12 cellular contexts compared by ENCODE assay signal in the genomic region with DNA sequence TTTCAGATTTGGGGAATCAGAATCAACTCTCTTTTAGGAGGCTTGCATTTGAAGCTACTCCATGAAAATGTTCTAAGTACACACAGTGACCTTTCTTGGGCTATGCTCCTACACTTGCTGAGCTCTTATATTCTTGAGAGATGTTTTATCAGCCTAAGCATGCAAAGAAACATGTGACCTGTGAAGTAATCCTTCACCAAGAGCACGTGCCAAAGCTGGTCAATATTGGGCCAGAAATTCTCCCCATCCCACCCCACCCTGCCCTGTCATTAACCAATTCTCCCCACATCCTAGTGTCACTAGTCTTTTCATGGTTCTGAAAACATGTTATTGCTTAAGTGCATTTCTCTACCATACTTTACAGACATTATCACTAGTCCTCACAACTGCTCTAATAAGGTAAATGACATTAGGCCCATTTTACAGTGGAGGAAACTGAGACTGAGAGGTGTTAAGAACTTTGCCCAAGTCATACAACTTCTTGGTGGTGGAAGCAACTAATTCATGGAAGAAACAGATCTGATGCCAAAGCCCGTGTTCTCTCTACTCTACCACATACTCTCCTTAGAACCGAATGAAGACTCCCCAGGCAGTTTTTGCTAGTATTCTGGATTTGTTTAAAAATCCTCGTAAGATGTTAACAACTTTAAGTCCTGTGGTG.
A peak's percentile ranks its signal among the peaks of the same experiment; 100 is the strongest.
DNase-seq lines count a peak whose midpoint lies in the region; ATAC-seq and TF ChIP-seq lines count a peak whose summit lies in the region.
"Had no signal": no experiment of that assay in that cellular context is flagged by ENCODE, and none has a peak within 500 bp of the region (broad histone marks: within the 10 kb centered on the region; RNA-seq: fewer than 3 reads in every experiment).

No MANE protein-coding gene starts in this region.

- no peak overlapping the region for H2BK5ac ChIP-seq in mesendoderm (ENCODE audit: low read length)

- H3K4me1 ChIP-seq in CD8-positive, alpha-beta T cell (ENCODE audit: insufficient read depth, low read length), result peaks cover 83% of the 10 kb centered on the region
- peaks cover 28 to 83% of the 10 kb centered on the region in 2 donors for H3K4me1 ChIP-seq in left lung
- peaks cover 25 to 36% (median 33%) of the 10 kb centered on the region in 4 donors for H3K4me1 ChIP-seq in stomach
- peaks cover 13% of the 10 kb centered on the region for H3K4me1 ChIP-seq in osteoblast (ENCODE audit: insufficient read depth, low read length)
- H3K4me1 ChIP-seq in mesendoderm (ENCODE audit: control insufficient read depth, low read depth, low read length), result no peaks in the 10 kb centered on the region

- no peak overlapping the region for H2BK15ac ChIP-seq in mesendoderm (replicated peaks; ENCODE audit: low read depth)

- no peaks in the 10 kb centered on the region for H3K36me3 ChIP-seq in CD8-positive, alpha-beta T cell (ENCODE audit: insufficient read depth, low read length)
- H3K36me3 ChIP-seq in left lung, result no peaks in the 10 kb centered on the region
- no peaks in the 10 kb centered on the region for H3K36me3 ChIP-seq in stomach
- no peaks in the 10 kb centered on the region for H3K36me3 ChIP-seq in osteoblast (ENCODE audit: insufficient read depth, low read length)
- H3K36me3 ChIP-seq in mesendoderm (ENCODE audit: control insufficient read depth, insufficient read depth, low read length), result no peaks in the 10 kb centered on the region

- no peaks in the 10 kb centered on the region for H3K9me3 ChIP-seq in CD8-positive, alpha-beta T cell (ENCODE audit: low read length)
- H3K9me3 ChIP-seq in left lung (no peaks in the 10 kb centered on the region), stomach (no peaks in the 10 kb centered on the region), osteoblast (ENCODE audit: low read depth, low read length) (no peaks in the 10 kb centered on the region)

- no peak overlapping the region for H3K27ac ChIP-seq in CD8-positive, alpha-beta T cell (ENCODE audit: low read depth, low read length)
- H3K27ac ChIP-seq in left lung, result peak overlapping the region; percentile 5 to 93
- peak overlapping the region in 4 of 5 donors; percentile 58 to 83 (median 69) for H3K27ac ChIP-seq in stomach
- no peak overlapping the region for H3K27ac ChIP-seq in osteoblast (ENCODE audit: low read depth, low read length)
- no peak overlapping the region for H3K27ac ChIP-seq in mesendoderm (ENCODE audit: low read depth, low read length)

- POLR2A ChIA-PET in CD8-positive, alpha-beta T cell (lab: Charles Lee), result interaction anchor here (1.0 kb wide), 1 partner anchor 202 kb away, joined by 3 read pairs; no protein-coding TSS in a partner anchor

- no peaks in the 10 kb centered on the region for H3K79me1 ChIP-seq in mesendoderm (ENCODE audit: low read length)

- CTCF ChIA-PET in CD8-positive, alpha-beta T cell (lab: Charles Lee), result no interaction called here

- no peak overlapping the region for H3K56ac ChIP-seq in mesendoderm (ENCODE audit: low read length)

- no peaks in the 10 kb centered on the region for H3K27me3 ChIP-seq in CD8-positive, alpha-beta T cell (ENCODE audit: insufficient read depth, low read length)
- H3K27me3 ChIP-seq in left lung (no peaks in the 10 kb centered on the region), stomach (no peaks in the 10 kb centered on the region), osteoblast (ENCODE audit: insufficient read depth, low read length) (no peaks in the 10 kb centered on the region), mesendoderm (ENCODE audit: insufficient read depth, low read length, poor library complexity) (no peaks in the 10 kb centered on the region)

- no peak overlapping the region for H3K9ac ChIP-seq in mesendoderm (ENCODE audit: low read length)

- H2AFZ ChIP-seq in osteoblast (ENCODE audit: low read length), result no peak overlapping the region

- no peaks in the 10 kb centered on the region for H4K20me1 ChIP-seq in osteoblast (ENCODE audit: insufficient read depth, low read length)

- no peaks in the 10 kb centered on the region for H3K79me2 ChIP-seq in osteoblast (ENCODE audit: insufficient read depth, low read length)
- no peaks in the 10 kb centered on the region for H3K79me2 ChIP-seq in mesendoderm (ENCODE audit: control insufficient read depth, insufficient read depth, low read length)

- no peak overlapping the region for H2BK120ac ChIP-seq in mesendoderm (ENCODE audit: low read depth, low read length)

- H4K8ac ChIP-seq in mesendoderm (ENCODE audit: low read depth, low read length), result no peak overlapping the region

- DNase-seq in CD8-positive, alpha-beta T cell, result no peak
- DNase-seq in OCI-M1 (lab: John Stamatoyannopoulos, UW), result peak; percentile 36
- no peak for DNase-seq in left lung
- DNase-seq in stomach, result no peak
- DNase-seq in osteoblast (ENCODE audit: insufficient read length, low spot score, missing footprints), result no peak
- DNase-seq in mesendoderm, result no peak
- DNase-seq: activated CD4-positive, CD25-positive, alpha-beta regulatory T cell treated with anti-CD3 and anti-CD28 coated beads, Interleukin-2, amount 50 U/mL, for 72 hours; nephron progenitor cell; PC-3; stimulated activated CD4-positive, alpha-beta T cell treated with anti-CD3 and anti-CD28 coated beads, Interleukin-4, amount 100 ng/mL, for 4 hours had no signal

- no peak overlapping the region for H4K5ac ChIP-seq in mesendoderm (ENCODE audit: low read length)

- TF ChIP-seq EP300 in stomach (IDR thresholded peaks at IDR 0.05), result no peak

- no peak for TF ChIP-seq POLR2A in stomach (IDR thresholded peaks at IDR 0.05)

- peak overlapping the region; percentile 82 for H3K27ac Mint-ChIP-seq in CD8-positive, alpha-beta T cell
- H3K27ac Mint-ChIP-seq: B cell had no signal

- H3K9me3 Mint-ChIP-seq in CD8-positive, alpha-beta T cell, result peaks cover 5% of the 10 kb centered on the region

- H3K23ac ChIP-seq in mesendoderm (ENCODE audit: low read length), result no peak overlapping the region

- no peaks in the 10 kb centered on the region for H3K27me3 Mint-ChIP-seq in CD8-positive, alpha-beta T cell (ENCODE audit: low read depth)
- H3K27me3 Mint-ChIP-seq: B cell had no signal

- intact Hi-C loops in CD8-positive, alpha-beta T cell (cut with DNase I, micrococcal nuclease), result loop anchor here in 1 of 2 experiments (2.0 to 5.0 kb wide), 2 partner anchors 37 to 323 kb away; no protein-coding TSS in a partner anchor
- intact Hi-C loops in left lung (cut with DNase I), result no loop called here
- intact Hi-C loops in stomach (cut with DNase I; ENCODE audit: low total_unique reads), result no loop called here

- H3K18ac ChIP-seq in mesendoderm (ENCODE audit: low read length), result no peak overlapping the region

- H3K36me3 Mint-ChIP-seq in CD8-positive, alpha-beta T cell, result no peaks in the 10 kb centered on the region

- no peak overlapping the region for H3K4ac ChIP-seq in mesendoderm (ENCODE audit: low read depth, low read length)

- H3K4me3 Mint-ChIP-seq in CD8-positive, alpha-beta T cell, result no peak overlapping the region
- H3K4me3 Mint-ChIP-seq: B cell, nephron progenitor cell had no signal

- TF ChIP-seq CTCF in CD8-positive, alpha-beta T cell (IDR thresholded peaks at IDR 0.05), result no peak
- TF ChIP-seq CTCF in left lung (IDR thresholded peaks at IDR 0.05) (no peak), stomach (IDR thresholded peaks at IDR 0.05) (no peak), osteoblast (IDR thresholded peaks at IDR 0.05; ENCODE audit: extremely low read depth, low read depth, low read length) (no peak)

- H2AK5ac ChIP-seq in mesendoderm (ENCODE audit: low read length), result no peak overlapping the region

- 25 to 63% (median 50%) methylated on average over 4 of the region's 4 CpGs for WGBS in stomach, 5 donors
- WGBS in mesendoderm (ENCODE audit: extremely low coverage, insufficient coverage, low lambda C conversion rate), result no CpG with 5 or more reads among the region's 4 CpGs

- H3K4me3 ChIP-seq in CD8-positive, alpha-beta T cell (ENCODE audit: low read depth, low read length), result no peak overlapping the region
- H3K4me3 ChIP-seq in left lung (no peak overlapping the region), stomach (no peak overlapping the region), osteoblast (ENCODE audit: insufficient read depth, low read length) (no peak overlapping the region), mesendoderm (ENCODE audit: low read length) (no peak overlapping the region)

- H3K4me2 ChIP-seq in osteoblast (ENCODE audit: insufficient read depth, low read length) (no peak overlapping the region), mesendoderm (ENCODE audit: low read length) (no peak overlapping the region)

- H3K4me1 Mint-ChIP-seq in CD8-positive, alpha-beta T cell (ENCODE audit: low read depth), result peaks cover 71% of the 10 kb centered on the region

- ATAC-seq in CD8-positive, alpha-beta T cell, result no peak
- ATAC-seq in left lung (peak; percentile 38), HG02798 (IDR thresholded peaks at IDR 0.05; ENCODE audit: poor library complexity, unreplicated experiment) (no peak)
- ATAC-seq: PC-3 had no signal

Comparison
In these comparisons a context has a peak if more than half of its experiments do, and no peak if none do; other contexts are left out.
1. H3K27ac ChIP-seq: peak in left lung (2 of 2) and stomach (4 of 5); none in CD8-positive, alpha-beta T cell (single experiment), osteoblast (single experiment) and mesendoderm (single experiment).